Comparison of ENCODE assay signal across 29 cellular contexts in the genomic region with DNA sequence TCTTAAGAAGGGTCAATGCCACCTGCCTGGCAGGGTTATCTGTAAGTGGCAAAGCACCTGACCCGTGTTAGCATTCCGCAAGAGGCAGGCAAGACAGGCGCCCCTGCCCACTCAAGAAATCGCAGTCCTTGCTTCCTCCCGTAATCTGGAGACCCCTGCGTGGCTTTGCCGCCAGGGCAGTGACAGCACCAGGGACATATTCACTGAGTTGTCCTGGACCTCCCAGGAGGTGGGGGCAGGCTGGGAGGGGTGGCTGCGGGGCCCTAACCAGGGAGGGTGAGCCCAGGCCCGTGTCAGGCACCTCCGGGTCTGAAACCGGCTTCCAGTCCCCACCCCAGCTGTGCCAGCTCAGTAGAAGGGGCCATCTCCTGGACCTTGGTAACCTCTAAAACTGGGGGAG. TPM values are rescaled to one million over a fixed set of nuclear protein-coding genes. Genes with fewer than 3 reads are reported as not detected.
"Had no signal": no experiment of that assay in that cellular context is flagged by ENCODE, and none has a peak within 500 bp of the region (broad histone marks: within the 10 kb centered on the region; RNA-seq: fewer than 3 reads in every experiment).

No MANE protein-coding gene starts in this region.

- H2AFZ ChIP-seq: parathyroid adenoma had no signal

- DNase-seq: cerebellar nuclear complex; effector memory CD4-positive, alpha-beta T cell; esophagus squamous epithelium; foreskin melanocyte; hypothalamus; immature natural killer cell; islet precursor cell; kidney glomerular epithelial cell; left colon; left ventricle myocardium superior; lower lobe of right lung; naive thymus-derived CD8-positive, alpha-beta T cell; nephron progenitor cell; stimulated activated CD4-positive, alpha-beta T cell treated with anti-CD3 and anti-CD28 coated beads, Interleukin-2, amount 100 ng/mL, for 24 hours; stimulated activated CD4-positive, alpha-beta T cell treated with anti-CD3 and anti-CD28 coated beads, Interleukin-4, amount 100 ng/mL, for 24 hours; stimulated activated naive CD8-positive, alpha-beta T cell treated with anti-CD3 and anti-CD28 coated beads, Interleukin-15, Interleukin-2, amounts not matched to agents 100 U/mL and 50 U/mL, for 24 hours; uterus had no signal

- FAIRE-seq: endothelial cell of umbilical vein had no signal

- H3K9me3 Mint-ChIP-seq: immature natural killer cell; naive thymus-derived CD8-positive, alpha-beta T cell; nephron progenitor cell; stimulated activated memory B cell treated with anti-CD40 and anti-IgM and Interleukin-4, amounts not matched to agents 10 μg/mL and 1 μg/mL and 100 μg/mL, for 72 hours had no signal

- H3K27me3 ChIP-seq: neutrophil, right atrium auricular region, tibial nerve, upper lobe of left lung, uterus had no signal

- H3K36me3 ChIP-seq: esophagus squamous epithelium, lower lobe of right lung, neutrophil, right atrium auricular region, thoracic aorta, upper lobe of left lung, uterus had no signal

- H3K27me3 Mint-ChIP-seq: naive thymus-derived CD8-positive, alpha-beta T cell; stimulated activated memory B cell treated with anti-CD40 and anti-IgM and Interleukin-4, amounts not matched to agents 10 μg/mL and 1 μg/mL and 100 μg/mL, for 72 hours had no signal

- H3K4me2 ChIP-seq: smooth muscle cell had no signal

- H3K27ac ChIP-seq: esophagus squamous epithelium, lower lobe of right lung, neutrophil, parathyroid adenoma, right atrium auricular region, thoracic aorta, tibial nerve, upper lobe of left lung, uterus had no signal

- H3K4me1 ChIP-seq: esophagus squamous epithelium, lower lobe of right lung, parathyroid adenoma, right atrium auricular region, tibial nerve, uterus had no signal

- H3K9me3 ChIP-seq: esophagus squamous epithelium, lower lobe of right lung, neutrophil, right atrium auricular region, thoracic aorta, tibial nerve, upper lobe of left lung, uterus had no signal

- H3K4me1 Mint-ChIP-seq: immature natural killer cell had no signal

- H3K4me3 ChIP-seq: esophagus squamous epithelium, lower lobe of right lung, right atrium auricular region, smooth muscle cell, thoracic aorta, tibial nerve, uterus had no signal

- H3K79me2 ChIP-seq: parathyroid adenoma had no signal

- H3K27ac Mint-ChIP-seq: immature natural killer cell; naive thymus-derived CD8-positive, alpha-beta T cell; nephron progenitor cell; progenitor cell of endocrine pancreas; stimulated activated memory B cell treated with anti-CD40 and anti-IgM and Interleukin-4, amounts not matched to agents 10 μg/mL and 1 μg/mL and 100 μg/mL, for 72 hours had no signal

- H3K36me3 Mint-ChIP-seq: immature natural killer cell; naive thymus-derived CD8-positive, alpha-beta T cell; stimulated activated memory B cell treated with anti-CD40 and anti-IgM and Interleukin-4, amounts not matched to agents 10 μg/mL and 1 μg/mL and 100 μg/mL, for 72 hours had no signal

- H3K4me3 Mint-ChIP-seq: immature natural killer cell; naive thymus-derived CD8-positive, alpha-beta T cell; nephron progenitor cell; stimulated activated memory B cell treated with anti-CD40 and anti-IgM and Interleukin-4, amounts not matched to agents 10 μg/mL and 1 μg/mL and 100 μg/mL, for 72 hours had no signal

RNA-seq across cellular contexts. Expression of gene GHRL, which starts 44.0 kb away (rescaled TPM):
- total RNA-seq: endothelial cell of umbilical vein, epithelial cell of proximal tubule, left ventricle myocardium superior, myocyte, right atrium auricular region, smooth muscle cell had no signal
